40 cellular contexts compared by ENCODE assay signal in the genomic region with DNA sequence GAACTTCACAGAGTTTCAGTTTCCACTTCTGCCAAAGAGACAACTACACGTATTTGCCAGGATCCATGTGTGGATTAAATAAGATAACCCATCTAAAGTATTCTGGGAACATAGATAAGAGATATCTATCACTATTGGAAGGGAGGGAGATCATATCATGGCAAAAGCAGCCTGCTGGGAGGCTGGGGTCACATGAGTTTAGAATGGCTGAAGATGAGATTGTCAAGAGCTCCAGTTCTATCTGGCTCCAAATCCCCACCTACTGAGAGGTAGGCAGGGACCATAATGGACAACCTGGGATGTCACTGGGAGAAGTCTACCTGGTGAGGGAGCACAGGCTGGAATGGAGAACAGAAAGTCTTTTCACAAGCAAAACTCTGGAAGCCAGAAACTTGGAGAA.
"Had no signal": no experiment of that assay in that cellular context is flagged by ENCODE, and none has a peak within 500 bp of the region (broad histone marks: within the 10 kb centered on the region; RNA-seq: fewer than 3 reads in every experiment).

No MANE protein-coding gene starts in this region.

- H3K27ac ChIP-seq: adrenal gland, ascending aorta, body of pancreas, brain microvascular endothelial cell, breast epithelium, cardiac muscle cell had no signal

- FAIRE-seq: astrocyte, bronchial epithelial cell had no signal

- H3K4me1 ChIP-seq: adrenal gland, ascending aorta, body of pancreas, breast epithelium had no signal

- H3K27me3 Mint-ChIP-seq: activated naive CD4-positive, alpha-beta T cell treated with anti-CD3 and anti-CD28 coated beads, Interleukin-2, amount 10 ng/mL, durations not matched to agents 7 days and 5 days; activated naive CD8-positive, alpha-beta T cell treated with anti-CD3 and anti-CD28 coated beads, Interleukin-2, amount 10 ng/mL, durations not matched to agents 7 days and 5 days; activated naive CD8-positive, alpha-beta T cell treated with anti-CD3 and anti-CD28 coated beads, Interleukin-2, amount 50 U/mL, for 24 hours; activated T-cell treated with anti-CD3 and anti-CD28 coated beads, Interleukin-2, amount 50 U/mL, for 24 hours; activated T-helper 17 cell treated with anti-CD3 and anti-CD28 coated beads, Interleukin-2, amount 50 U/mL, for 72 hours; brain; central memory CD8-positive, alpha-beta T cell had no signal

- H3K4me3 Mint-ChIP-seq: activated naive CD4-positive, alpha-beta T cell treated with anti-CD3 and anti-CD28 coated beads for 36 hours; activated naive CD4-positive, alpha-beta T cell treated with anti-CD3 and anti-CD28 coated beads, Interleukin-2, amount 10 ng/mL, durations not matched to agents 7 days and 5 days; activated naive CD4-positive, alpha-beta T cell treated with anti-CD3 and anti-CD28 coated beads, Interleukin-2, amount 50 U/mL, for 24 hours; activated naive CD8-positive, alpha-beta T cell; activated naive CD8-positive, alpha-beta T cell treated with anti-CD3 and anti-CD28 coated beads for 36 hours; activated naive CD8-positive, alpha-beta T cell treated with anti-CD3 and anti-CD28 coated beads, Interleukin-2, amount 10 ng/mL, durations not matched to agents 7 days and 5 days; activated naive CD8-positive, alpha-beta T cell treated with anti-CD3 and anti-CD28 coated beads, Interleukin-2, amount 50 U/mL, for 24 hours; activated T-cell treated with anti-CD3 and anti-CD28 coated beads, Interleukin-2, amount 50 U/mL, for 24 hours; activated T-cell treated with anti-CD3 and anti-CD28 coated beads, Interleukin-2, amount 50 U/mL, for 4 hours; activated T-cell treated with anti-CD3 and anti-CD28 coated beads, Interleukin-2, amount 50 U/mL, for 72 hours; activated T-helper 1 cell treated with anti-CD3 and anti-CD28 coated beads, Interleukin-12 subunit alpha, Interleukin-12 subunit beta, Interleukin-2, Interleukin-4 antibody, amounts not matched to agents 30 ng/mL and 10 ng/mL and 1 ng/mL, durations not matched to agents 14 hours and 24 hours and 36 hours; activated T-helper 17 cell treated with anti-CD3 and anti-CD28 coated beads, Interleukin-2, amount 50 U/mL, for 72 hours; brain; central memory CD8-positive, alpha-beta T cell had no signal

- H3K27ac Mint-ChIP-seq: activated naive CD4-positive, alpha-beta T cell treated with anti-CD3 and anti-CD28 coated beads for 36 hours; activated naive CD4-positive, alpha-beta T cell treated with anti-CD3 and anti-CD28 coated beads, Interleukin-2, amount 10 ng/mL, durations not matched to agents 7 days and 5 days; activated naive CD4-positive, alpha-beta T cell treated with anti-CD3 and anti-CD28 coated beads, Interleukin-2, amount 50 U/mL, for 24 hours; activated naive CD4-positive, alpha-beta T cell treated with anti-CD3 and anti-CD28 coated beads, Interleukin-2, amount 50 U/mL, for 72 hours; activated naive CD8-positive, alpha-beta T cell; activated naive CD8-positive, alpha-beta T cell treated with anti-CD3 and anti-CD28 coated beads for 36 hours; activated naive CD8-positive, alpha-beta T cell treated with anti-CD3 and anti-CD28 coated beads, Interleukin-2, amount 10 ng/mL, durations not matched to agents 7 days and 5 days; activated naive CD8-positive, alpha-beta T cell treated with anti-CD3 and anti-CD28 coated beads, Interleukin-2, amount 50 U/mL, for 24 hours; activated T-cell treated with anti-CD3 and anti-CD28 coated beads, Interleukin-2, amount 50 U/mL, for 24 hours; activated T-cell treated with anti-CD3 and anti-CD28 coated beads, Interleukin-2, amount 50 U/mL, for 72 hours; activated T-helper 1 cell treated with anti-CD3 and anti-CD28 coated beads, Interleukin-12 subunit alpha, Interleukin-12 subunit beta, Interleukin-2, Interleukin-4 antibody, amounts not matched to agents 30 ng/mL and 10 ng/mL and 1 ng/mL, durations not matched to agents 14 hours and 24 hours and 36 hours; activated T-helper 17 cell treated with anti-CD3 and anti-CD28 coated beads, Interleukin-2, amount 50 U/mL, for 72 hours; activated T-helper 2 cell treated with anti-CD3 and anti-CD28 coated beads, Interferon-gamma antibody, Interleukin-2, Interleukin-4, amounts not matched to agents 10 μg/mL and 5 μg/mL and 100 μg/mL, durations not matched to agents 14 hours and 24 hours and 36 hours; brain had no signal

- DNase-seq: activated effector memory CD4-positive, alpha-beta T cell treated with anti-CD3 and anti-CD28 coated beads, Interleukin-2, amount 50 U/mL, for 16 hours; activated effector memory CD4-positive, alpha-beta T cell treated with Interleukin-2 at 50 U/mL for 16 hours; activated gamma-delta T cell; activated gamma-delta T cell treated with Interleukin-2 at 50 U/mL for 16 hours; activated naive CD4-positive, alpha-beta T cell; activated naive CD4-positive, alpha-beta T cell treated with anti-CD3 and anti-CD28 coated beads for 36 hours; activated naive CD4-positive, alpha-beta T cell treated with anti-CD3 and anti-CD28 coated beads, Interleukin-2, amount 10 ng/mL, durations not matched to agents 7 days and 5 days; activated naive CD4-positive, alpha-beta T cell treated with anti-CD3 and anti-CD28 coated beads, Interleukin-2, amount 50 U/mL, for 16 hours; activated naive CD4-positive, alpha-beta T cell treated with Interleukin-2 at 50 U/mL for 16 hours; activated naive CD8-positive, alpha-beta T cell treated with anti-CD3 and anti-CD28 coated beads for 36 hours; activated naive CD8-positive, alpha-beta T cell treated with anti-CD3 and anti-CD28 coated beads, Interleukin-2, amount 10 ng/mL, durations not matched to agents 7 days and 5 days; activated naive CD8-positive, alpha-beta T cell treated with anti-CD3 and anti-CD28 coated beads, Interleukin-2, amount 50 U/mL, for 24 hours; activated T-cell treated with anti-CD3 and anti-CD28 coated beads, Interleukin-2, amount 50 U/mL, for 1 hour; activated T-cell treated with anti-CD3 and anti-CD28 coated beads, Interleukin-2, amount 50 U/mL, for 24 hours; activated T-cell treated with anti-CD3 and anti-CD28 coated beads, Interleukin-2, amount 50 U/mL, for 4 hours; activated T-cell treated with anti-CD3 and anti-CD28 coated beads, Interleukin-2, amount 50 U/mL, for 48 hours; activated T-cell treated with anti-CD3 and anti-CD28 coated beads, Interleukin-2, amount 50 U/mL, for 72 hours; adrenal gland; amniotic stem cell; amygdala; anterior cingulate cortex; aorta; body of pancreas; brain microvascular endothelial cell; caudate nucleus; central memory CD4-positive, alpha-beta T cell; cerebellar nuclear complex had no signal

- H3K9me3 ChIP-seq: adrenal gland, ascending aorta, body of pancreas, breast epithelium had no signal

- H3K27me3 ChIP-seq: adrenal gland, ascending aorta, body of pancreas, brain microvascular endothelial cell, breast epithelium, cardiac muscle cell had no signal

- H3K9me3 Mint-ChIP-seq: activated naive CD4-positive, alpha-beta T cell treated with anti-CD3 and anti-CD28 coated beads for 36 hours; activated naive CD4-positive, alpha-beta T cell treated with anti-CD3 and anti-CD28 coated beads, Interleukin-2, amount 50 U/mL, for 24 hours; activated naive CD8-positive, alpha-beta T cell treated with anti-CD3 and anti-CD28 coated beads for 36 hours; activated naive CD8-positive, alpha-beta T cell treated with anti-CD3 and anti-CD28 coated beads, Interleukin-2, amount 10 ng/mL, durations not matched to agents 7 days and 5 days; activated naive CD8-positive, alpha-beta T cell treated with anti-CD3 and anti-CD28 coated beads, Interleukin-2, amount 50 U/mL, for 24 hours; activated T-cell treated with anti-CD3 and anti-CD28 coated beads, Interleukin-2, amount 50 U/mL, for 4 hours; activated T-helper 1 cell treated with anti-CD3 and anti-CD28 coated beads, Interleukin-12 subunit alpha, Interleukin-12 subunit beta, Interleukin-2, Interleukin-4 antibody, amounts not matched to agents 30 ng/mL and 10 ng/mL and 1 ng/mL, durations not matched to agents 14 hours and 24 hours and 36 hours; activated T-helper 17 cell treated with anti-CD3 and anti-CD28 coated beads, Interleukin-2, amount 50 U/mL, for 72 hours; activated T-helper 2 cell treated with anti-CD3 and anti-CD28 coated beads, Interferon-gamma antibody, Interleukin-2, Interleukin-4, amounts not matched to agents 10 μg/mL and 5 μg/mL and 100 μg/mL, durations not matched to agents 14 hours and 24 hours and 36 hours had no signal

- H3K36me3 ChIP-seq: adrenal gland, ascending aorta, brain microvascular endothelial cell, breast epithelium, cardiac muscle cell had no signal

- ATAC-seq: activated naive CD4-positive, alpha-beta T cell treated with anti-CD3 and anti-CD28 coated beads, Interleukin-2, amount 50 U/mL, for 72 hours; activated naive CD8-positive, alpha-beta T cell treated with anti-CD3 and anti-CD28 coated beads, Interleukin-2, amount 50 U/mL, for 24 hours; activated T-cell treated with anti-CD3 and anti-CD28 coated beads, Interleukin-2, amount 50 U/mL, for 4 hours; activated T-cell treated with anti-CD3 and anti-CD28 coated beads, Interleukin-2, amount 50 U/mL, for 72 hours; activated T-helper 17 cell treated with anti-CD3 and anti-CD28 coated beads, Interleukin-2, amount 50 U/mL, for 72 hours; body of pancreas had no signal

- H3K36me3 Mint-ChIP-seq: activated naive CD4-positive, alpha-beta T cell treated with anti-CD3 and anti-CD28 coated beads, Interleukin-2, amount 10 ng/mL, durations not matched to agents 7 days and 5 days; activated naive CD4-positive, alpha-beta T cell treated with anti-CD3 and anti-CD28 coated beads, Interleukin-2, amount 50 U/mL, for 24 hours; activated naive CD4-positive, alpha-beta T cell treated with anti-CD3 and anti-CD28 coated beads, Interleukin-2, amount 50 U/mL, for 72 hours; activated naive CD8-positive, alpha-beta T cell; activated naive CD8-positive, alpha-beta T cell treated with anti-CD3 and anti-CD28 coated beads for 36 hours; activated naive CD8-positive, alpha-beta T cell treated with anti-CD3 and anti-CD28 coated beads, Interleukin-2, amount 10 ng/mL, durations not matched to agents 7 days and 5 days; brain had no signal

- H3K4me1 Mint-ChIP-seq: activated naive CD4-positive, alpha-beta T cell treated with anti-CD3 and anti-CD28 coated beads, Interleukin-2, amount 10 ng/mL, durations not matched to agents 7 days and 5 days; activated naive CD4-positive, alpha-beta T cell treated with anti-CD3 and anti-CD28 coated beads, Interleukin-2, amount 50 U/mL, for 24 hours; activated naive CD8-positive, alpha-beta T cell treated with anti-CD3 and anti-CD28 coated beads for 36 hours; activated naive CD8-positive, alpha-beta T cell treated with anti-CD3 and anti-CD28 coated beads, Interleukin-2, amount 10 ng/mL, durations not matched to agents 7 days and 5 days; activated naive CD8-positive, alpha-beta T cell treated with anti-CD3 and anti-CD28 coated beads, Interleukin-2, amount 50 U/mL, for 24 hours; activated T-helper 17 cell treated with anti-CD3 and anti-CD28 coated beads, Interleukin-2, amount 50 U/mL, for 72 hours; brain; central memory CD8-positive, alpha-beta T cell had no signal

- H3K4me3 ChIP-seq: adrenal gland, ascending aorta, body of pancreas, breast epithelium, cardiac muscle cell had no signal
